In the genomic region with DNA sequence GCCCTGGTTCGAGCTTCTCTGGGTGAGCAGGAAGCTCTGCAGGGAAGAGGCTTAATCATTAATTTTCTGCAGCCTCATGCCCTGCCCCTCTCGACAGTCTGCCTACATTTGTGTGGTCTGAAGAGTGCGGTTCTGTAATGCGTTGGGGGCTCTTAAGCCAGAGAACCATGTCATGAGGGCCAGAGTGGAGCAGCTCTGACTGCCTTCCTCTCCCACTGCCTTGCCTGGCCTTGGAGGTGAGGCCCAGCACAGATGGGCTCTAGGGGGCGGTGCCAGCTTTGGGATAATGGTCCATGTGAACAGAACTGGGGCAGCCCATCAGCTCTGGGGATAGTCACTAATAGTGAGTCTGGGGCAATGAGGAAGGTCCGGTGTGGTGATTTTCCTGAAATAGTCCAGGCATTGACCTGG, we compare ENCODE assay signal across 8 cellular contexts. TPM values are rescaled to one million over a fixed set of nuclear protein-coding genes. Genes with fewer than 3 reads are reported as not detected.
A peak's percentile ranks its signal among the peaks of the same experiment; 100 is the strongest.
DNase-seq lines count a peak whose midpoint lies in the region; ATAC-seq and TF ChIP-seq lines count a peak whose summit lies in the region.

No MANE protein-coding gene starts in this region.

- in situ Hi-C loops in IMR-90 (cut with MboI; ENCODE audit: low sequenced_read_pairs) (no loop called here), GM23248 (cut with MboI) (no loop called here)

- no peak overlapping the region for H4K8ac ChIP-seq in IMR-90 (ENCODE audit: low read depth in 2 of 2, low read length in 2 of 2)
- H4K8ac ChIP-seq in neuronal stem cell (ENCODE audit: low read depth, low read length): no peak overlapping the region

- peak overlapping the region in 3 of 5 experiments; percentile 11 to 82 (median 47) for H3K27ac Mint-ChIP-seq in brain

- H3K27me3 ChIP-seq in IMR-90 (ENCODE audit: control insufficient read depth, insufficient read depth, low read length) (peaks cover 46% of the 10 kb centered on the region), neuronal stem cell (ENCODE audit: control insufficient read depth in 3 of 3, insufficient read depth in 3 of 3, low read depth in 1 of 3, low read length in 3 of 3) (peaks cover 0 to 20% (median 18%) of the 10 kb centered on the region in 3 experiments), GM23248 (replicated peaks; ENCODE audit: insufficient read depth) (peaks cover 78% of the 10 kb centered on the region)

- no peak overlapping the region; the same call in 1 of the 2 replicates for H3K4ac ChIP-seq in IMR-90 (ENCODE audit: low read depth, low read length)
- H3K4ac ChIP-seq in neuronal stem cell (ENCODE audit: low read length): no peak overlapping the region

- no peak overlapping the region for H2BK12ac ChIP-seq in neuronal stem cell (ENCODE audit: low read length)

- no peak overlapping the region for H4K5ac ChIP-seq in IMR-90 (ENCODE audit: low read depth, low read length)

- H2AK9ac ChIP-seq in IMR-90 (replicated peaks; ENCODE audit: low read depth, low read length, poor library complexity): no peak overlapping the region

- no peak for TF ChIP-seq POLR2A in IMR-90 (IDR thresholded peaks at IDR 0.05; ENCODE audit: low read depth, low read length)

- H2BK20ac ChIP-seq in IMR-90 (ENCODE audit: low read depth, low read length): no peak overlapping the region

- H2BK5ac ChIP-seq in IMR-90 (ENCODE audit: low read depth, low read length, poor library complexity, severe bottlenecking): no peak overlapping the region
- no peak overlapping the region for H2BK5ac ChIP-seq in neuronal stem cell (ENCODE audit: low read length)

- H3K27ac ChIP-seq in IMR-90 (ENCODE audit: insufficient read depth, low read length) (no peak overlapping the region), neuronal stem cell (replicated peaks; ENCODE audit: low read length) (no peak overlapping the region), GM23248 (no peak overlapping the region)

- no peaks in the 10 kb centered on the region for H3K9me1 ChIP-seq in IMR-90 (ENCODE audit: insufficient read depth, low read length)

- H3K9me2 ChIP-seq in GM23248 (ENCODE audit: insufficient read depth): no peaks in the 10 kb centered on the region

- H3K4me2 ChIP-seq in IMR-90 (ENCODE audit: low read depth, low read length) (no peak overlapping the region), neuronal stem cell (ENCODE audit: insufficient read depth, low read length, poor library complexity, severe bottlenecking) (no peak overlapping the region), GM23248 (ENCODE audit: unreplicated experiment) (no peak overlapping the region)

- H3K4me1 Mint-ChIP-seq in brain: peaks cover 65% of the 10 kb centered on the region

- H3K9ac ChIP-seq in IMR-90 (ENCODE audit: low read depth, low read length) (no peak overlapping the region), neuronal stem cell (ENCODE audit: low read depth, low read length, poor library complexity) (no peak overlapping the region), GM23248 (no peak overlapping the region)

- POLR2A ChIA-PET in IMR-90 (lab: Charles Lee; ENCODE audit: unreplicated experiment): no interaction called here

- dilution Hi-C loops in IMR-90 (cut with HindIII; ENCODE audit: low sequenced_read_pairs, unreplicated experiment): no loop called here

- H4K91ac ChIP-seq in IMR-90 (ENCODE audit: insufficient read depth, low read depth, low read length) (no peak overlapping the region), neuronal stem cell (ENCODE audit: low read depth, low read length, poor library complexity) (no peak overlapping the region)

- H3K23ac ChIP-seq in IMR-90 (ENCODE audit: low read depth, low read length) (no peak overlapping the region; the same call in 1 of the 2 replicates), neuronal stem cell (ENCODE audit: low read depth, low read length, poor library complexity) (no peak overlapping the region)

- H3K56ac ChIP-seq in IMR-90 (ENCODE audit: extremely low read depth, insufficient read depth, low read length): no peak overlapping the region

- H3K18ac ChIP-seq in IMR-90 (ENCODE audit: low read depth, low read length) (no peak overlapping the region), neuronal stem cell (ENCODE audit: low read length) (no peak overlapping the region)

- intact Hi-C loops in IMR-90 (cut with micrococcal nuclease): loop anchor here (10.0 kb wide), 3 partner anchors 148 to 518 kb away; no protein-coding TSS in a partner anchor

- 83% methylated on average over 1 of the region's 6 CpGs; no CpG with 5 or more reads in 1 of the 2 experiments for WGBS in IMR-90 (ENCODE audit: extremely low coverage in 2 of 2, insufficient read length in 1 of 2), 2 experiments
- no CpG with 5 or more reads among the region's 6 CpGs for WGBS in neuronal stem cell (ENCODE audit: extremely low coverage in 2 of 2, insufficient read length in 2 of 2, insufficient replicate concordance in 1 of 2), 2 donors
- WGBS in GM23248 (ENCODE audit: low coverage in 1 of 2, low lambda C conversion rate in 2 of 2, missing lambda C conversion rate in 2 of 2), 2 experiments: 94 to 95% methylated on average over 6 of the region's 6 CpGs

- no peak for ATAC-seq in IMR-90 (ENCODE audit: low read depth)
- no peak for ATAC-seq in HG02852 (IDR thresholded peaks at IDR 0.05; ENCODE audit: unreplicated experiment)
- no peak for ATAC-seq in GM18868 (IDR thresholded peaks at IDR 0.05; ENCODE audit: unreplicated experiment)

- TF ChIP-seq CTCF in IMR-90 (conservative IDR thresholded peaks at IDR 0.05; ENCODE audit: low read depth, low read length) (no peak; the same call in 1 of the 2 replicates), brain (conservative IDR thresholded peaks at IDR 0.05) (peak; percentile 21 to 26)

- H2AFZ ChIP-seq in IMR-90 (replicated peaks; ENCODE audit: low read length, poor library complexity) (no peak overlapping the region), neuronal stem cell (ENCODE audit: low read length) (no peak overlapping the region), GM23248 (no peak overlapping the region)

- H3K4me3 Mint-ChIP-seq in brain: peak overlapping the region; percentile 68 to 97 (median 83)

- no TSS peak for BruUV-seq in IMR-90 (replicated peaks; lab: Mats Ljungman, UMichigan)

- H2AK5ac ChIP-seq in IMR-90 (ENCODE audit: low read depth, low read length): no peak overlapping the region
- no peak overlapping the region for H2AK5ac ChIP-seq in neuronal stem cell (ENCODE audit: low read depth, low read length)

- H3K36me3 ChIP-seq in IMR-90 (ENCODE audit: control insufficient read depth, insufficient read depth, low read length) (no peaks in the 10 kb centered on the region), neuronal stem cell (replicated peaks in 1 of 2; ENCODE audit: control insufficient read depth in 2 of 2, insufficient read depth in 2 of 2, low read length in 2 of 2) (peaks cover 2 to 17% of the 10 kb centered on the region in 2 donors), GM23248 (ENCODE audit: low read depth) (no peaks in the 10 kb centered on the region)

- H3K79me1 ChIP-seq in IMR-90 (ENCODE audit: low read depth in 1 of 2, low read length in 2 of 2) (no peaks in the 10 kb centered on the region), neuronal stem cell (ENCODE audit: low read depth, low read length) (peaks cover 12% of the 10 kb centered on the region)

- TF ChIP-seq RAD21 in IMR-90 (IDR thresholded peaks at IDR 0.05; ENCODE audit: low read length): peak; percentile 39; the same call in 1 of the 2 replicates

- CTCF ChIA-PET in IMR-90 (lab: Yijun Ruan, JAX): interaction anchor here (0.7 to 1.0 kb wide), 5 partner anchors 12 to 609 kb away, joined by 3 to 4 read pairs (median 3); no protein-coding TSS in a partner anchor

- H3K79me2 ChIP-seq in GM23248 (ENCODE audit: insufficient read depth): no peaks in the 10 kb centered on the region

- no peaks in the 10 kb centered on the region for H4K20me1 ChIP-seq in IMR-90 (ENCODE audit: insufficient read depth, low read length)
- H4K20me1 ChIP-seq in GM23248 (ENCODE audit: insufficient read depth): no peaks in the 10 kb centered on the region

- H3K36me3 Mint-ChIP-seq in brain: peaks cover 14% of the 10 kb centered on the region

- no peaks in the 10 kb centered on the region for H3K9me3 Mint-ChIP-seq in brain

- no peaks in the 10 kb centered on the region for H3K9me3 ChIP-seq in IMR-90 (ENCODE audit: control insufficient read depth, insufficient read depth, low read length)
- H3K9me3 ChIP-seq in neuronal stem cell (replicated peaks in 1 of 2; ENCODE audit: control insufficient read depth in 2 of 2, insufficient read depth in 1 of 2, low read depth in 1 of 2, low read length in 2 of 2): no peaks in the 10 kb centered on the region
- H3K9me3 ChIP-seq in GM23248 (ENCODE audit: low read depth): no peaks in the 10 kb centered on the region

- H2BK120ac ChIP-seq in IMR-90 (ENCODE audit: low read depth, low read length) (0 out of 2 replicates have a peak overlapping the region, but pooled peaks have one; percentile 12), neuronal stem cell (ENCODE audit: low read depth, low read length) (no peak overlapping the region)

- 0 out of 2 replicates have a peak, but pooled peaks cover 2% of the 10 kb centered on the region for H3F3A ChIP-seq in GM23248 (ENCODE audit: insufficient read depth)

- H3K4me1 ChIP-seq in IMR-90 (ENCODE audit: control insufficient read depth, insufficient read depth, low read length) (peaks cover 4% of the 10 kb centered on the region; the same call in 1 of the 2 replicates), neuronal stem cell (ENCODE audit: control insufficient read depth in 2 of 2, insufficient read depth in 1 of 2, low read depth in 1 of 2, low read length in 2 of 2) (peaks cover 14 to 16% of the 10 kb centered on the region in 2 donors), GM23248 (ENCODE audit: insufficient read depth) (no peaks in the 10 kb centered on the region)

- H2BK15ac ChIP-seq in IMR-90 (ENCODE audit: low read depth, low read length): no peak overlapping the region
- H2BK15ac ChIP-seq in neuronal stem cell (ENCODE audit: low read length): no peak overlapping the region

- no peak overlapping the region for H3K4me3 ChIP-seq in IMR-90 (ENCODE audit: insufficient read depth, low read depth, low read length)
- no peak overlapping the region for H3K4me3 ChIP-seq in neuronal stem cell (ENCODE audit: low read length in 2 of 2)
- H3K4me3 ChIP-seq in GM23248: no peak overlapping the region

- H3K14ac ChIP-seq in IMR-90 (replicated peaks; ENCODE audit: low read depth, low read length) (no peak overlapping the region), neuronal stem cell (ENCODE audit: low read length) (no peak overlapping the region)

- H3K27me3 Mint-ChIP-seq in brain: peaks cover 28% of the 10 kb centered on the region

- DNase-seq in NCI-H2196 (lab: John Stamatoyannopoulos, UW; ENCODE audit: unreplicated experiment) (peak; percentile 5), NCI-H2196 treated with DMSO at 0.1 percent for 48 hours (lab: John Stamatoyannopoulos, UW; ENCODE audit: unreplicated experiment) (no peak), IMR-90 (no peak), neuronal stem cell (ENCODE audit: low spot score) (peak; percentile 6), GM23248 (no peak)

RNA-seq across cellular contexts. Expression of gene FGF9, which starts 5.7 kb away (rescaled TPM):
- total RNA-seq in IMR-90 (2012; rRNA removed): under 0.01 TPM in 2 replicates
- 0.03 and 0.05 TPM in 2 replicates for polyA plus RNA-seq in IMR-90 (2012; rRNA removed)
- 0.01 TPM in 1 of 2 replicates, not detected in the other for polyA plus RNA-seq in IMR-90 (2012; cell fraction: cytosol; rRNA removed)
- polyA plus RNA-seq in IMR-90 (2012; cell fraction: nucleus; rRNA removed; ENCODE audit: low replicate concordance): 0.07 and 0.39 TPM in 2 replicates
- polyA plus RNA-seq in brain (ENCODE audit: insufficient read depth, low read depth, low replicate concordance): 2.0 TPM
- 5.6 TPM for polyA plus RNA-seq in neuronal stem cell (2013, experiment 1 of 2)
- polyA plus RNA-seq in neuronal stem cell (2013, experiment 2 of 2): 5.9 TPM
- 0.65 TPM in 1 of 2 replicates, not detected in the other for total RNA-seq in GM23248 (2014; rRNA removed; shearing (Covaris generic))
- 0.39 and 0.75 TPM in 2 replicates for polyA plus RNA-seq in GM23248 (2016; fragmentation: Nextera tagmentation; extraction: Ambion mirVana)

Comparison
In these comparisons a context has a peak if more than half of its experiments do, and no peak if none do; other contexts are left out.
1. DNase-seq: peak in NCI-H2196 (single experiment) and neuronal stem cell (single experiment); none in NCI-H2196 treated with DMSO at 0.1 percent for 48 hours (single experiment), IMR-90 (single experiment) and GM23248 (single experiment).